In the genomic region with DNA sequence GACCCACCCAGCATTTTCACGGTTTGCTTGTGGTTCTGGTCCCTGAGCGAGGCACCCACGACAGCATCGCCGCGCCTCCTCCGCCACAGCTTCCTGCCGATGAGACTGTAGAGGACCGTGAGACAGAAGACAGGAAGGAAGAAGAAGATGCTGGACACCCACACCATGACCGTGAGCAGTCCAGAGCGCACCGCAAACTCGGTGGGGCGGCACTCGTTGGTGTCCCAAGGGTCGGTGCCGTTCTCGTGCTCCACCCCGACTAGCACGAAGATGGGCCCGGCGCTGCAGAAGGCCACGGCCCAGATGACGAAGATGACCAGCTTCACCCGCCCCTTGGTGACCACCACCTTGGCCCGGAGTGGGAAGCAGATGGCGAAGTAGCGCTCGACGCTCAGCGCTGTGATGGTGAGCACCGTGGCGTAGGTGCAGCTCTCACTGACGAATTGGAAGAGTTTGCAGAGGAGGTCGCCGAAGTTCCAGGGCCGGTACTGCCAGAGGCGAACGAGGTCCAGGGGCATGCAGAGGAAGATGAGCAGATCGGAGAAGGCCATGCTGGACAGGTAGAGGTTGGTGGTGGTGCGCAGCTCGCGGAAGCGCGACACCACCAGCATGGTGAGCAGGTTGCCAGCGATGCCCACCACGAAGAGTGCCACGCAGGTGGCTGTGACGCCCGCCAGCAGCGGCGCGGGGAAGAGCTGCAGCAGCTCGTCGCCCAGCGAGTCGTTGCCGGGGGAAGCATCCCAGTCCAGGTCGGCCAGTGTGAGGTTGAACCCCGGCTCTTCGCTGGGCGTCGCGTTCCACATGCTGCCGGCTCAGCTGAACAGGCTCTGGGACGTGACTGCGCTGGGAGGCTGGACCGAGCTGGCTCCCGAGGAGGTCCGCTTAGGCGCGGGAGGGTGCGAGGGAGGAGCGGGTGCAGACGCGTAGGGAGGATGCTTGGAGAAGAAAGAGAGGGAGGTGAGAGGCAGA, we compare ENCODE assay signal across 1 cellular context.
TF ChIP-seq lines count a peak whose summit lies in the region.

A gene with protein sequence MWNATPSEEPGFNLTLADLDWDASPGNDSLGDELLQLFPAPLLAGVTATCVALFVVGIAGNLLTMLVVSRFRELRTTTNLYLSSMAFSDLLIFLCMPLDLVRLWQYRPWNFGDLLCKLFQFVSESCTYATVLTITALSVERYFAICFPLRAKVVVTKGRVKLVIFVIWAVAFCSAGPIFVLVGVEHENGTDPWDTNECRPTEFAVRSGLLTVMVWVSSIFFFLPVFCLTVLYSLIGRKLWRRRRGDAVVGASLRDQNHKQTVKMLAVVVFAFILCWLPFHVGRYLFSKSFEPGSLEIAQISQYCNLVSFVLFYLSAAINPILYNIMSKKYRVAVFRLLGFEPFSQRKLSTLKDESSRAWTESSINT (minus strand): TSS at position 846 of the 969 bp plus-strand sequence. CDS start 43 bp downstream, at position 803.

TF ChIP-seq in SK-N-SH, 30 proteins besides CTCF, POLR2A, EP300 and RAD21 (continued from another document):
- TF ChIP-seq, protein P1, sequence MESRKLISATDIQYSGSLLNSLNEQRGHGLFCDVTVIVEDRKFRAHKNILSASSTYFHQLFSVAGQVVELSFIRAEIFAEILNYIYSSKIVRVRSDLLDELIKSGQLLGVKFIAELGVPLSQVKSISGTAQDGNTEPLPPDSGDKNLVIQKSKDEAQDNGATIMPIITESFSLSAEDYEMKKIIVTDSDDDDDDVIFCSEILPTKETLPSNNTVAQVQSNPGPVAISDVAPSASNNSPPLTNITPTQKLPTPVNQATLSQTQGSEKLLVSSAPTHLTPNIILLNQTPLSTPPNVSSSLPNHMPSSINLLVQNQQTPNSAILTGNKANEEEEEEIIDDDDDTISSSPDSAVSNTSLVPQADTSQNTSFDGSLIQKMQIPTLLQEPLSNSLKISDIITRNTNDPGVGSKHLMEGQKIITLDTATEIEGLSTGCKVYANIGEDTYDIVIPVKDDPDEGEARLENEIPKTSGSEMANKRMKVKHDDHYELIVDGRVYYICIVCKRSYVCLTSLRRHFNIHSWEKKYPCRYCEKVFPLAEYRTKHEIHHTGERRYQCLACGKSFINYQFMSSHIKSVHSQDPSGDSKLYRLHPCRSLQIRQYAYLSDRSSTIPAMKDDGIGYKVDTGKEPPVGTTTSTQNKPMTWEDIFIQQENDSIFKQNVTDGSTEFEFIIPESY (IDR thresholded peaks at IDR 0.05; ENCODE audit: borderline replicate concordance, low read depth): no peak
- TF ChIP-seq TEAD4 (IDR thresholded peaks at IDR 0.05; ENCODE audit: borderline replicate concordance, insufficient read depth) (no peak), TCF12 (IDR thresholded peaks at IDR 0.05) (no peak), MEF2A (IDR thresholded peaks at IDR 0.05; ENCODE audit: borderline replicate concordance, low read depth) (no peak)
- TF ChIP-seq, protein P2, sequence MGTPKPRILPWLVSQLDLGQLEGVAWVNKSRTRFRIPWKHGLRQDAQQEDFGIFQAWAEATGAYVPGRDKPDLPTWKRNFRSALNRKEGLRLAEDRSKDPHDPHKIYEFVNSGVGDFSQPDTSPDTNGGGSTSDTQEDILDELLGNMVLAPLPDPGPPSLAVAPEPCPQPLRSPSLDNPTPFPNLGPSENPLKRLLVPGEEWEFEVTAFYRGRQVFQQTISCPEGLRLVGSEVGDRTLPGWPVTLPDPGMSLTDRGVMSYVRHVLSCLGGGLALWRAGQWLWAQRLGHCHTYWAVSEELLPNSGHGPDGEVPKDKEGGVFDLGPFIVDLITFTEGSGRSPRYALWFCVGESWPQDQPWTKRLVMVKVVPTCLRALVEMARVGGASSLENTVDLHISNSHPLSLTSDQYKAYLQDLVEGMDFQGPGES (IDR thresholded peaks at IDR 0.05; ENCODE audit: low read depth, low read length): no peak
